ENCODE assay signal across 23 cellular contexts in the genomic region with DNA sequence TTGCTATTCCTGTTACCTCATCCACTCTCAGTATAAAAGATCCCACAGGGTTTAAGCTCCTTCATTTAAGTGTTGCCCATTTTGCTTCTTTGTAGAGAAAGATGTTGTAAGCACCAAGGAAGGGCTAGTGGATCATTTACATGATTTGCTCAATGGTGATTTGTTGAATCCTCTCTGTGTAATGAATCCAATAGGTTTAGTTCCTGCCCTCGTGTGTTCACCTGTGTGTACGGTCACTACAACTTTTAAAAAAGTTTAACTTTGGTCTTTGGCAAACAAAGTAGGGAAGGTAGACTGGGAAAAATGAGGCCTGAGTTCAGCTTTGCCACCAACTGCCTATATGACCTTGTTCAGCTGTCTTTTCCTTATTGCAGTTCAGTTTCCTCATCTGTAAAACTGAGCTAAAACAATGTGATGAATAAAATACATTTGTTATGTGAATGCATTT. TPM values are rescaled to one million over a fixed set of nuclear protein-coding genes. Genes with fewer than 3 reads are reported as not detected.
A peak's percentile ranks its signal among the peaks of the same experiment; 100 is the strongest.
DNase-seq lines count a peak whose midpoint lies in the region; FAIRE-seq and TF ChIP-seq lines count a peak whose summit lies in the region.
"Had no signal": no experiment of that assay in that cellular context is flagged by ENCODE, and none has a peak within 500 bp of the region (broad histone marks: within the 10 kb centered on the region; RNA-seq: fewer than 3 reads in every experiment).

No MANE protein-coding gene starts in this region.

- peaks cover 6 to 29% (median 17%) of the 10 kb centered on the region in 4 donors for H3K36me3 ChIP-seq in liver (ENCODE audit: control insufficient read depth in 4 of 4, insufficient read depth in 3 of 4, low read depth in 1 of 4, low read length in 3 of 4)

- WGBS in liver, result 36% methylated on average over 2 of the region's 2 CpGs

- DNase-seq in HTR-8/SVneo (ENCODE audit: insufficient read length, low spot score) (no peak), fibroblast of peridontal ligament (ENCODE audit: extremely low read depth) (peak; percentile 48), NCI-H2227 (lab: John Stamatoyannopoulos, UW; ENCODE audit: unreplicated experiment) (no peak), AG08396 (ENCODE audit: low spot score) (no peak), HEK293T (ENCODE audit: extremely low spot score) (no peak)
- no peak for DNase-seq in stimulated activated CD4-positive, alpha-beta T cell treated with anti-CD3 and anti-CD28 coated beads, Interleukin-4, amount 100 ng/mL, for 1 hour
- DNase-seq: BE2C; CD8-positive, alpha-beta memory T cell; DND-41; GM23248; H7; Kasumi-1; MV-4-11; NCI-H1105; NCI-H1436 treated with DMSO at 0.1 percent for 48 hours; NCI-H2029; NCI-H2227 treated with DMSO at 0.1 percent for 48 hours; NCI-H69; SHP77 had no signal

- TF ChIP-seq CTCF in liver (IDR thresholded peaks at IDR 0.05; ENCODE audit: low read depth, low read length, missing input control), result no peak

- no peak overlapping the region for H3K4me3 ChIP-seq in liver (ENCODE audit: low read depth in 1 of 3, low read length in 3 of 3)
- H3K4me3 ChIP-seq: A549, GM23248, K562 had no signal

- H3K27me3 ChIP-seq in liver (ENCODE audit: control insufficient read depth in 4 of 4, insufficient read depth in 4 of 4, low read length in 3 of 4), result no peaks in the 10 kb centered on the region
- H3K27me3 ChIP-seq: BE2C had no signal

- CTCF ChIA-PET in HEK293T (lab: Yijun Ruan, JAX), result interaction anchor here (0.7 kb wide), 1 partner anchor 1265 kb away, joined by 3 read pairs; no protein-coding TSS in a partner anchor

- POLR2A ChIA-PET in HEK293T (lab: Yijun Ruan, JAX), result no interaction called here

- peaks cover 0 to 4% (median 0%) of the 10 kb centered on the region in 4 donors for H3K4me1 ChIP-seq in liver (ENCODE audit: control insufficient read depth in 4 of 4, insufficient read depth in 4 of 4, low read length in 3 of 4)
- H3K4me1 ChIP-seq: A549, BE2C had no signal

- FAIRE-seq in HTR-8/SVneo (lab: Jason Lieb, UNC), result peak; percentile 44
- FAIRE-seq: A549, K562 had no signal

- H3K9ac ChIP-seq in liver (ENCODE audit: low read depth in 1 of 2, low read length in 2 of 2), result no peak overlapping the region
- H3K9ac ChIP-seq: GM23248 had no signal

- H3K27ac ChIP-seq in liver (ENCODE audit: low read depth in 1 of 2, low read length in 2 of 2), result no peak overlapping the region
- H3K27ac ChIP-seq: A549, GM23248, RWPE1 had no signal

- TF ChIP-seq RAD21 in liver (IDR thresholded peaks at IDR 0.05), result peak; percentile 34 to 59

- H3K9me3 ChIP-seq in liver (ENCODE audit: control insufficient read depth in 4 of 4, low read length in 3 of 4), result no peaks in the 10 kb centered on the region
- H3K9me3 ChIP-seq: A549, BE2C had no signal

TF ChIP-seq in liver, 16 proteins besides CTCF, POLR2A, EP300 and RAD21:
- peak in 1 of 2 donors; percentile 7 for TF ChIP-seq JUND (IDR thresholded peaks at IDR 0.05)
- TF ChIP-seq HNF4G (IDR thresholded peaks at IDR 0.05), result no peak
- TF ChIP-seq SP1 (IDR thresholded peaks at IDR 0.05), result peak; percentile 59
- TF ChIP-seq HNF4A (conservative IDR thresholded peaks at IDR 0.05), result peak; percentile 59 to 66
- no peak for TF ChIP-seq TAF1 (conservative IDR thresholded peaks at IDR 0.05)
- TF ChIP-seq RXRA (IDR thresholded peaks at IDR 0.05), result peak; percentile 29 to 51
- no peak for TF ChIP-seq REST (IDR thresholded peaks at IDR 0.05)
- TF ChIP-seq NR2F2 (IDR thresholded peaks at IDR 0.05), result no peak
- peak; percentile 42 for TF ChIP-seq YY1 (IDR thresholded peaks at IDR 0.05)
- no peak for TF ChIP-seq MAX (IDR thresholded peaks at IDR 0.05)
- TF ChIP-seq FOXA2 (IDR thresholded peaks at IDR 0.05), result no peak
TF ChIP-seq in liver: peak in this region for 5.

TF ChIP-seq in HEK293T, 16 proteins besides CTCF, POLR2A, EP300 and RAD21:
- TF ChIP-seq PKNOX1 (IDR thresholded peaks at IDR 0.05), result no peak
- no peak for TF ChIP-seq HDGF (IDR thresholded peaks at IDR 0.05; ENCODE audit: borderline replicate concordance)
- TF ChIP-seq SUZ12 (IDR thresholded peaks at IDR 0.05), result no peak

RNA-seq across cellular contexts. Expression of gene DHX35, which starts 51.5 kb away (rescaled TPM):
- 10 to 100 TPM in 1 of 2 donors, 1 to 10 TPM in 1; 5.8 to 10.6 TPM for total RNA-seq in liver
- 1 to 10 TPM; 2.7 to 3.8 TPM for polyA plus RNA-seq in liver
